Comparison of ENCODE assay signal across 18 cellular contexts in the genomic region with DNA sequence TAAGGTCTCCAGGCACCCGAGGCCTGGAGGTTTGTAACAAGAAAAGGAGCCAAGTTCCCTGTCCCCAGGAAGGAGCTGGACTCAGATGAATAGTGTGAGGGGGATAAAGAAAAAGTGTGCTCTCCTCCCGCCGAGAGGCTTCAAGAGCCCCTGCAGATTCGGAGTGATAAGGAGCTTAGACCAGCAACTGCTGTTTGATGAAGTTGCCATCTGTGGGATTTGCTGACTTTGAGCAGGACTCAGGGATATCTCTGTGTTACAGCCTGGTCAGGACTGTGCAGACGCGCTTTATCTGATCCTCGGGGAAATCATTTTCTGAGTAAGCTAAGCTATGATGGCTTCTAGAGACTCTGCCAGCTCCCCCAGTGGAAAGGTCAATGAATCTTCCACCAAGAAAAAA.
"Had no signal": no experiment of that assay in that cellular context is flagged by ENCODE, and none has a peak within 500 bp of the region (broad histone marks: within the 10 kb centered on the region; RNA-seq: fewer than 3 reads in every experiment).

No MANE protein-coding gene starts in this region.

- H3K4me3 ChIP-seq: colonic mucosa, heart left ventricle, lung, psoas muscle, skin epidermis had no signal

- H3K36me3 Mint-ChIP-seq: naive B cell had no signal

- ATAC-seq: esophagus mucosa, heart left ventricle, left colon, left ventricle myocardium superior, psoas muscle, sciatic nerve had no signal

- H3K4me3 Mint-ChIP-seq: naive B cell, nephron had no signal

- DNase-seq: colonic mucosa; dermis blood vessel endothelial cell; effector CD4-positive, alpha-beta T cell; heart left ventricle; hippocampal formation; left colon; left ventricle myocardium superior; mesenchymal stem cell; naive B cell; psoas muscle; stimulated activated CD4-positive, alpha-beta T cell treated with anti-CD3 and anti-CD28 coated beads, Interleukin-12 subunit alpha, Interleukin-12 subunit beta, amount 100 ng/mL, for 4 hours; stimulated activated naive CD4-positive, alpha-beta T cell treated with Interleukin-2 at 50 U/mL for 16 hours; trophoblast cell had no signal

- H3K27ac ChIP-seq: colonic mucosa, heart left ventricle, psoas muscle, skin epidermis had no signal

- H3K27ac Mint-ChIP-seq: nephron had no signal

- H3K4me1 ChIP-seq: colonic mucosa, heart left ventricle, psoas muscle had no signal

- H3K36me3 ChIP-seq: colonic mucosa, heart left ventricle had no signal

- H3K27me3 ChIP-seq: colonic mucosa had no signal

- H3K9me3 Mint-ChIP-seq: nephron had no signal

- H3K9me3 ChIP-seq: colonic mucosa, heart left ventricle, psoas muscle had no signal
